ENCODE assay signal across 14 cellular contexts in the genomic region with DNA sequence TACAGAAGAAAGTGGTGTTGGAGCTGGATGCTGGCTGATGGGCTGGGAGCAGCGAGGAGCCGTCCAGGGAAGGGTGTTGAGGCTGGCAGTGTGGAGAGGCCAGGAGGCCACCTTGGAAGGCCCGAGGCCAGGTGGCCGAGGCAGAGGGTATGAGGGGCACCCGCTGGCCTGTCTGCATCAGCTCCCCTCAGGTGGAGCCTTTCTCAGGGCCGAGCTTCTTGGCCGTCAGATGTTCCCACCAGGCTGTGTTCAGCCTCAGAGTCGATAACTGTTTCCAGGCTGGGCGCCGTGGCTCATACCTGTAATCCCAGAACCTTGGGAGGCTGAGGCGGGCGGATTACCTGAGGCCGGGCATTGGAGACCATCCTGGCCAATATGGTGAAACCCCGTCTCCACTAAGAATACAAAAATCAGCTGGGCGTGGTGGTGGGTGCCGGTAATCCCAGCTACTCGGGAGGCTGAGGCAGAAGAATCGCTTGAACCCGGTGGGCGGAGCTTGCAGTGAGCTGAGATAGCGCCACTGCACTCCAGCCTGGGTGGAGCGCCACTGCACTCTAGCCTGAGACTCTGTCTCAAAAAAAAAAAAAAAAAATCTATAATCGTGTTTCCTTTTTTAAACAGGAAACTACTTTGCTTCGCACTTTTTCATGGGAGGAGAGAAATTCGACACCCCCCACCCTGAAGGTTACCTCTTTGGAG. TPM values are rescaled to one million over a fixed set of nuclear protein-coding genes. Genes with fewer than 3 reads are reported as not detected.
DNase-seq lines count a peak whose midpoint lies in the region; ATAC-seq, FAIRE-seq and TF ChIP-seq lines count a peak whose summit lies in the region.
"Had no signal": no experiment of that assay in that cellular context is flagged by ENCODE, and none has a peak within 500 bp of the region (broad histone marks: within the 10 kb centered on the region; RNA-seq: fewer than 3 reads in every experiment).

No MANE protein-coding gene starts in this region.

- peaks cover 26% of the 10 kb centered on the region for H3K4me1 ChIP-seq in A549
- peaks cover 24 to 59% (median 57%) of the 10 kb centered on the region in 10 experiments for H3K4me1 ChIP-seq in BLaER1 treated with 17β-estradiol and CSF1 and Interleukin-3, amounts not matched to agents 10 nM and 100 nM
- H3K4me1 ChIP-seq in endodermal cell (ENCODE audit: control insufficient read depth, insufficient read depth, low read length), result peaks cover 3% of the 10 kb centered on the region
- no peaks in the 10 kb centered on the region for H3K4me1 ChIP-seq in sigmoid colon
- H3K4me1 ChIP-seq: foreskin keratinocyte, SJCRH30 had no signal

- H3K4me1 Mint-ChIP-seq in T-helper 17 cell, result peaks cover 17% of the 10 kb centered on the region
- H3K4me1 Mint-ChIP-seq in endodermal cell, result peaks cover 16% of the 10 kb centered on the region

- H3K36me3 Mint-ChIP-seq in T-helper 17 cell (ENCODE audit: low read depth), result no peaks in the 10 kb centered on the region
- H3K36me3 Mint-ChIP-seq in endodermal cell (ENCODE audit: low read depth), result peaks cover 35% of the 10 kb centered on the region

- no peak overlapping the region; a peak in 1 of 6 replicates for H3K27ac ChIP-seq in A549
- H3K27ac ChIP-seq in BLaER1 treated with 17β-estradiol and CSF1 and Interleukin-3, amounts not matched to agents 10 nM and 100 nM, result no peak overlapping the region
- no peak overlapping the region for H3K27ac ChIP-seq in endodermal cell (ENCODE audit: low read depth, low read length)
- no peak overlapping the region for H3K27ac ChIP-seq in sigmoid colon
- H3K27ac ChIP-seq: foreskin keratinocyte, SJCRH30 had no signal

- ATAC-seq in A549 (no peak), T-helper 17 cell (peak; percentile 39), HG02970 (IDR thresholded peaks at IDR 0.05; ENCODE audit: low FRiP score, unreplicated experiment) (no peak)

- POLR2A ChIA-PET in A549 (lab: Yijun Ruan, JAX), result no interaction called here

- intact Hi-C loops in sigmoid colon (cut with DNase I), result no loop called here

- no peaks in the 10 kb centered on the region for H3K27me3 Mint-ChIP-seq in T-helper 17 cell
- no peaks in the 10 kb centered on the region for H3K27me3 Mint-ChIP-seq in endodermal cell (ENCODE audit: insufficient read depth)
- H3K27me3 Mint-ChIP-seq: B cell had no signal

- no peak overlapping the region for H3K4me3 ChIP-seq in A549
- no peak overlapping the region for H3K4me3 ChIP-seq in BLaER1 treated with 17β-estradiol and CSF1 and Interleukin-3, amounts not matched to agents 10 nM and 100 nM
- no peak overlapping the region for H3K4me3 ChIP-seq in endodermal cell (ENCODE audit: low read length)
- H3K4me3 ChIP-seq in sigmoid colon, result no peak overlapping the region
- H3K4me3 ChIP-seq: mucosa of descending colon, SJCRH30 had no signal

- peaks cover 98 to 99% (median 99%) of the 10 kb centered on the region in 11 experiments for H4K20me1 ChIP-seq in BLaER1 treated with 17β-estradiol and CSF1 and Interleukin-3, amounts not matched to agents 10 nM and 100 nM

- CTCF ChIA-PET in A549 (lab: Yijun Ruan, JAX), result interaction anchor here (0.6 to 3.7 kb wide), 33 partner anchors 8 to 325 kb away, joined by 3 to 24 read pairs (median 4); partner anchors contain the start of gene MGRN1

- H3K9ac ChIP-seq in BLaER1 treated with 17β-estradiol and CSF1 and Interleukin-3, amounts not matched to agents 10 nM and 100 nM, result no peak overlapping the region
- no peak overlapping the region for H3K9ac ChIP-seq in endodermal cell (ENCODE audit: extremely low read depth, low read length, poor library complexity, severe bottlenecking)

- H3K9me3 Mint-ChIP-seq in endodermal cell, result no peaks in the 10 kb centered on the region
- H3K9me3 Mint-ChIP-seq: T-helper 2 cell treated with Interferon-gamma antibody and Interleukin-4, amounts not matched to agents 5 μg/mL and 100 μg/mL, for 36 hours had no signal

- TF ChIP-seq POLR2A in A549 (IDR thresholded peaks at IDR 0.05; ENCODE audit: low read length) (no peak), sigmoid colon (IDR thresholded peaks at IDR 0.05) (no peak)

- H3K27ac Mint-ChIP-seq in T-helper 17 cell (peak overlapping the region; percentile 86), endodermal cell (peak overlapping the region; percentile 44)
- H3K27ac Mint-ChIP-seq: B cell had no signal

- WGBS in A549 (ENCODE audit: missing lambda C conversion rate), result 90% methylated on average over 20 of the region's 25 CpGs
- 93 to 98% methylated on average over 20 to 25 of the region's 25 CpGs for WGBS in endodermal cell (ENCODE audit: insufficient coverage in 1 of 2, insufficient read length in 1 of 2), 2 experiments
- WGBS in sigmoid colon, 2 donors, result 90 to 92% methylated on average over 25 of the region's 25 CpGs

- no peak for DNase-seq in A549 (ENCODE audit: low read depth in 1 of 2, low spot score in 1 of 2)
- DNase-seq in T-helper 17 cell, result no peak
- DNase-seq in endodermal cell, result no peak
- DNase-seq in hippocampal formation (lab: John Stamatoyannopoulos, UW), result no peak
- DNase-seq in sigmoid colon, result no peak
- DNase-seq: NCI-H526 treated with DMSO at 0.1 percent for 48 hours had no signal

- FAIRE-seq in A549 (lab: Jason Lieb, UNC), result no peak
- FAIRE-seq: colon had no signal

- H3K4me2 ChIP-seq in A549, result no peak overlapping the region
- peak overlapping the region; percentile 11 to 94 (median 86); a peak in 19 of 22 replicates for H3K4me2 ChIP-seq in BLaER1 treated with 17β-estradiol and CSF1 and Interleukin-3, amounts not matched to agents 10 nM and 100 nM

- H3K4me3 Mint-ChIP-seq in T-helper 17 cell (peak overlapping the region; percentile 19), endodermal cell (no peak overlapping the region)
- H3K4me3 Mint-ChIP-seq: B cell; T-helper 2 cell treated with Interferon-gamma antibody and Interleukin-4, amounts not matched to agents 5 μg/mL and 100 μg/mL, for 36 hours had no signal

- H3K36me3 ChIP-seq in BLaER1 treated with 17β-estradiol and CSF1 and Interleukin-3, amounts not matched to agents 10 nM and 100 nM, result peaks cover 62 to 96% (median 85%) of the 10 kb centered on the region in 11 experiments
- H3K36me3 ChIP-seq in endodermal cell (ENCODE audit: control insufficient read depth, insufficient read depth, low read length) (peaks cover 8% of the 10 kb centered on the region), sigmoid colon (peaks cover 10 to 65% (median 28%) of the 10 kb centered on the region in 4 donors)
- H3K36me3 ChIP-seq: SJCRH30 had no signal

- TF ChIP-seq CTCF in A549 (IDR thresholded peaks at IDR 0.05) (no peak), endodermal cell (conservative IDR thresholded peaks at IDR 0.05) (no peak), sigmoid colon (IDR thresholded peaks at IDR 0.05) (no peak)

- H3K9me3 ChIP-seq in A549, result no peaks in the 10 kb centered on the region
- H3K9me3 ChIP-seq in BLaER1 treated with 17β-estradiol and CSF1 and Interleukin-3, amounts not matched to agents 10 nM and 100 nM (replicated peaks in 1 of 11), result peaks cover 0 to 11% (median 0%) of the 10 kb centered on the region in 11 experiments; a peak in 2 of 22 replicates
- no peaks in the 10 kb centered on the region for H3K9me3 ChIP-seq in T-helper 17 cell (ENCODE audit: control insufficient read depth, low read length, poor library complexity, severe bottlenecking)
- no peaks in the 10 kb centered on the region for H3K9me3 ChIP-seq in endodermal cell (ENCODE audit: control insufficient read depth, low read length)
- H3K9me3 ChIP-seq in sigmoid colon, result no peaks in the 10 kb centered on the region
- H3K9me3 ChIP-seq: mucosa of descending colon, SJCRH30 had no signal

- TF ChIP-seq RAD21 in A549 (conservative IDR thresholded peaks at IDR 0.05 in 1 of 2, IDR thresholded peaks at IDR 0.05 in 1 of 2), result no peak

- TF ChIP-seq EP300 in A549 (IDR thresholded peaks at IDR 0.05) (no peak), sigmoid colon (IDR thresholded peaks at IDR 0.05) (no peak)

- peaks cover 0 to 14% (median 0%) of the 10 kb centered on the region in 11 experiments; a peak in 6 of 22 replicates for H3K27me3 ChIP-seq in BLaER1 treated with 17β-estradiol and CSF1 and Interleukin-3, amounts not matched to agents 10 nM and 100 nM
- no peaks in the 10 kb centered on the region for H3K27me3 ChIP-seq in endodermal cell (ENCODE audit: control insufficient read depth, insufficient read depth, low read length, poor library complexity, severe bottlenecking)
- H3K27me3 ChIP-seq in sigmoid colon, result no peaks in the 10 kb centered on the region
- H3K27me3 ChIP-seq: foreskin keratinocyte, SJCRH30 had no signal

RNA-seq across cellular contexts. Expression of gene MGRN1, which starts 25.3 kb away (rescaled TPM):
- 4.3 and 8.2 TPM in 2 replicates for polyA plus RNA-seq in A549 (2011; rRNA removed)
- 13.8 and 18.5 TPM in 2 replicates for polyA plus RNA-seq in A549 (2012; cell fraction: cytosol; rRNA removed)
- 34.4 and 34.6 TPM in 2 replicates for polyA plus RNA-seq in A549 (2012; cell fraction: nucleus; rRNA removed)
- polyA plus RNA-seq in A549 (2017; fragmentation: RNase III; extraction: RNeasy Plus Mini Kit Qiagen cat#74134 plus additional on column Dnase treatment), result 28.2 to 30.6 TPM (median 29.9 TPM) in 3 replicates
- polyA minus RNA-seq in A549 (2011; rRNA and poly(A)+ RNA removed), result 10.7 and 16.5 TPM in 2 replicates
- 10 to 100 TPM; 69.3 to 74.7 TPM for total RNA-seq in T-helper 17 cell
- total RNA-seq in endodermal cell, result 10 to 100 TPM; 66.9 to 71.4 TPM
- polyA plus RNA-seq in endodermal cell (2013, experiment 1 of 2), result 52.3 TPM
- polyA plus RNA-seq in endodermal cell (2013, experiment 2 of 2), result 45.0 TPM
- total RNA-seq in sigmoid colon, result 10 to 100 TPM; 18.4 to 37.9 (median 31.0) TPM
- 10 to 100 TPM; 16.8 to 34.5 (median 23.4) TPM for polyA plus RNA-seq in sigmoid colon

RNA-seq across cellular contexts. Expression of gene UBALD1, which starts 35.2 kb away (rescaled TPM):
- polyA plus RNA-seq in A549 (2011; rRNA removed) (10.0 and 10.2 TPM in 2 replicates), A549 (2017; fragmentation: RNase III; extraction: RNeasy Plus Mini Kit Qiagen cat#74134 plus additional on column Dnase treatment) (33.2 to 36.6 TPM (median 34.1 TPM) in 3 replicates), sigmoid colon (10 to 100 TPM; 10.4 to 22.9 (median 12.6) TPM)
- 52.3 and 75.7 TPM in 2 replicates for polyA plus RNA-seq in A549 (2012; cell fraction: cytosol; rRNA removed)
- polyA plus RNA-seq in A549 (2012; cell fraction: nucleus; rRNA removed), result 126 and 212 TPM in 2 replicates
- polyA minus RNA-seq in A549 (2011; rRNA and poly(A)+ RNA removed), result 6.7 and 10.2 TPM in 2 replicates
- total RNA-seq in T-helper 17 cell (10 to 100 TPM; 25.8 to 26.6 TPM), endodermal cell (10 to 100 TPM; 46.8 to 49.6 TPM), sigmoid colon (10 to 100 TPM in 3 of 4 donors, 1 to 10 TPM in 1; 7.6 to 20.2 (median 14.1) TPM)
- polyA plus RNA-seq in endodermal cell (2013, experiment 1 of 2), result 28.8 TPM
- polyA plus RNA-seq in endodermal cell (2013, experiment 2 of 2), result 24.7 TPM

RNA-seq across cellular contexts. Expression of gene NUDT16L1, which starts 43.5 kb away (rescaled TPM):
- polyA plus RNA-seq in A549 (2011; rRNA removed), result 15.5 and 16.8 TPM in 2 replicates
- polyA plus RNA-seq in A549 (2012; cell fraction: cytosol; rRNA removed), result 44.8 and 55.5 TPM in 2 replicates
- 46.9 and 65.7 TPM in 2 replicates for polyA plus RNA-seq in A549 (2012; cell fraction: nucleus; rRNA removed)
- 21.8 to 24.4 TPM (median 22.9 TPM) in 3 replicates for polyA plus RNA-seq in A549 (2017; fragmentation: RNase III; extraction: RNeasy Plus Mini Kit Qiagen cat#74134 plus additional on column Dnase treatment)
- polyA minus RNA-seq in A549 (2011; rRNA and poly(A)+ RNA removed), result 3.5 and 5.3 TPM in 2 replicates
- 10 to 100 TPM; 44.7 to 49.6 TPM for total RNA-seq in T-helper 17 cell
- total RNA-seq in endodermal cell, result 10 to 100 TPM; 38.6 to 40.7 TPM
- polyA plus RNA-seq in endodermal cell (2013, experiment 1 of 2), result 36.4 TPM
- 33.5 TPM for polyA plus RNA-seq in endodermal cell (2013, experiment 2 of 2)
- 10 to 100 TPM; 16.6 to 21.8 (median 18.6) TPM for total RNA-seq in sigmoid colon
- polyA plus RNA-seq in sigmoid colon, result 10 to 100 TPM; 53.7 to 75.1 (median 61.9) TPM
